In the genomic region with DNA sequence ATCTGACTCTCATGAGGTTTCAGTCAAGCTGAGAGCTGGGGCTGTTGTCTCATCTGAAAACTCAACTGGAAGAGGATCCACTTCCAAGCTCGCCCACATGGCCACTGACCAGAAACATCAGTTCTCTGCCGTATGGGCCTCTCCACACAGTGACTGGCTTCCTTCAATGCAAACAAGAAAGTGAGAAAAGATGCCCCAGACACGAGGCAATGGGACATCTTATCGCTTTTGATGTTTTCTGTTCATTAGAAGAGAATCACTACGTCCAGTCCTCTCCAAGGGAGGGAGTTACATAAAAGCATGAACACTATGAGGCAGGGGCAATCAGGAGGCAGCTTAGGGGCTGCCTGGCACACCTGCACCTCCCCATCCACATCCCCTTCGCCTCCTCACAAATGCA, we compare ENCODE assay signal across 36 cellular contexts.
"Had no signal": no experiment of that assay in that cellular context is flagged by ENCODE, and none has a peak within 500 bp of the region (broad histone marks: within the 10 kb centered on the region; RNA-seq: fewer than 3 reads in every experiment).

No MANE protein-coding gene starts in this region.

- H3K4me3 Mint-ChIP-seq: activated B cell treated with CpG ODN at 0.5 μM for 24 hours; activated CD4-positive, alpha-beta memory T cell treated with anti-CD3 and anti-CD28 coated beads for 36 hours; activated CD4-positive, alpha-beta T cell treated with anti-CD3 and anti-CD28 coated beads, Interleukin-2, amount 10 ng/mL, durations not matched to agents 24 days and 14 days; activated CD8-positive, alpha-beta T cell treated with anti-CD3 and anti-CD28 coated beads for 36 hours; activated naive CD4-positive, alpha-beta T cell treated with anti-CD3 and anti-CD28 coated beads for 36 hours; activated naive CD8-positive, alpha-beta T cell treated with anti-CD3 and anti-CD28 coated beads for 36 hours; activated T-cell treated with anti-CD3 and anti-CD28 coated beads, Interleukin-2, amount 50 U/mL, for 4 hours; activated T-cell treated with anti-CD3 and anti-CD28 coated beads, Interleukin-2, amount 50 U/mL, for 72 hours; activated T-helper 1 cell treated with anti-CD3 and anti-CD28 coated beads, Interleukin-12 subunit alpha, Interleukin-12 subunit beta, Interleukin-2, Interleukin-4 antibody, amounts not matched to agents 30 ng/mL and 10 ng/mL and 1 ng/mL, durations not matched to agents 14 hours and 24 hours and 36 hours; activated T-helper 17 cell treated with anti-CD3 and anti-CD28 coated beads, Interleukin-2, amount 50 U/mL, for 72 hours; central memory CD8-positive, alpha-beta T cell; T-helper 1 cell treated with Interleukin-12 subunit alpha and Interleukin-12 subunit beta and Interleukin-4 antibody, amounts not matched to agents 30 μg/mL and 1 μg/mL, for 36 hours; T-helper 2 cell treated with Interferon-gamma antibody and Interleukin-4, amounts not matched to agents 5 μg/mL and 100 μg/mL, for 36 hours had no signal

- H3K9me3 Mint-ChIP-seq: activated B cell treated with CpG ODN at 0.5 μM for 24 hours; activated CD4-positive, alpha-beta memory T cell treated with anti-CD3 and anti-CD28 coated beads for 36 hours; activated CD4-positive, alpha-beta T cell treated with anti-CD3 and anti-CD28 coated beads, Interleukin-2, amount 10 ng/mL, durations not matched to agents 24 days and 14 days; activated CD8-positive, alpha-beta T cell treated with anti-CD3 and anti-CD28 coated beads for 36 hours; activated naive CD4-positive, alpha-beta T cell treated with anti-CD3 and anti-CD28 coated beads for 36 hours; activated naive CD4-positive, alpha-beta T cell treated with anti-CD3 and anti-CD28 coated beads, Interleukin-2, amount 50 U/mL, for 72 hours; activated naive CD8-positive, alpha-beta T cell treated with anti-CD3 and anti-CD28 coated beads for 36 hours; activated T-cell treated with anti-CD3 and anti-CD28 coated beads, Interleukin-2, amount 50 U/mL, for 4 hours; activated T-cell treated with anti-CD3 and anti-CD28 coated beads, Interleukin-2, amount 50 U/mL, for 72 hours; activated T-helper 1 cell treated with anti-CD3 and anti-CD28 coated beads, Interleukin-12 subunit alpha, Interleukin-12 subunit beta, Interleukin-2, Interleukin-4 antibody, amounts not matched to agents 30 ng/mL and 10 ng/mL and 1 ng/mL, durations not matched to agents 14 hours and 24 hours and 36 hours; activated T-helper 17 cell treated with anti-CD3 and anti-CD28 coated beads, Interleukin-2, amount 50 U/mL, for 72 hours; central memory CD8-positive, alpha-beta T cell; T-helper 1 cell treated with Interleukin-12 subunit alpha and Interleukin-12 subunit beta and Interleukin-4 antibody, amounts not matched to agents 30 μg/mL and 1 μg/mL, for 36 hours; T-helper 2 cell treated with Interferon-gamma antibody and Interleukin-4, amounts not matched to agents 5 μg/mL and 100 μg/mL, for 36 hours had no signal

- H3K9me3 ChIP-seq: adrenal gland, body of pancreas, breast epithelium had no signal

- ATAC-seq: activated CD8-positive, alpha-beta T cell treated with anti-CD3 and anti-CD28 coated beads for 36 hours; activated naive CD4-positive, alpha-beta T cell treated with anti-CD3 and anti-CD28 coated beads, Interleukin-2, amount 50 U/mL, for 72 hours; activated T-cell treated with anti-CD3 and anti-CD28 coated beads, Interleukin-2, amount 50 U/mL, for 4 hours; activated T-cell treated with anti-CD3 and anti-CD28 coated beads, Interleukin-2, amount 50 U/mL, for 72 hours; activated T-helper 17 cell treated with anti-CD3 and anti-CD28 coated beads, Interleukin-2, amount 50 U/mL, for 72 hours; body of pancreas had no signal

- H3K27me3 ChIP-seq: adrenal gland, body of pancreas, brain microvascular endothelial cell, breast epithelium had no signal

- H3K4me1 Mint-ChIP-seq: activated T-helper 17 cell treated with anti-CD3 and anti-CD28 coated beads, Interleukin-2, amount 50 U/mL, for 72 hours had no signal

- H3K36me3 ChIP-seq: adrenal gland, brain microvascular endothelial cell, breast epithelium had no signal

- H3K4me3 ChIP-seq: adrenal gland, body of pancreas, breast epithelium had no signal

- H3K27ac ChIP-seq: adrenal gland, body of pancreas, brain microvascular endothelial cell, breast epithelium had no signal

- H3K36me3 Mint-ChIP-seq: activated CD4-positive, alpha-beta memory T cell treated with anti-CD3 and anti-CD28 coated beads for 36 hours; activated naive CD4-positive, alpha-beta T cell treated with anti-CD3 and anti-CD28 coated beads, Interleukin-2, amount 50 U/mL, for 72 hours had no signal

- H3K27ac Mint-ChIP-seq: activated B cell treated with CpG ODN at 0.5 μM for 24 hours; activated CD4-positive, alpha-beta memory T cell treated with anti-CD3 and anti-CD28 coated beads for 36 hours; activated CD4-positive, alpha-beta T cell treated with anti-CD3 and anti-CD28 coated beads, Interleukin-2, amount 10 ng/mL, durations not matched to agents 24 days and 14 days; activated CD8-positive, alpha-beta T cell treated with anti-CD3 and anti-CD28 coated beads for 36 hours; activated naive CD4-positive, alpha-beta T cell treated with anti-CD3 and anti-CD28 coated beads for 36 hours; activated naive CD8-positive, alpha-beta T cell treated with anti-CD3 and anti-CD28 coated beads for 36 hours; activated T-cell treated with anti-CD3 and anti-CD28 coated beads, Interleukin-2, amount 50 U/mL, for 72 hours; activated T-helper 1 cell treated with anti-CD3 and anti-CD28 coated beads, Interleukin-12 subunit alpha, Interleukin-12 subunit beta, Interleukin-2, Interleukin-4 antibody, amounts not matched to agents 30 ng/mL and 10 ng/mL and 1 ng/mL, durations not matched to agents 14 hours and 24 hours and 36 hours; activated T-helper 17 cell treated with anti-CD3 and anti-CD28 coated beads, Interleukin-2, amount 50 U/mL, for 72 hours; T-helper 1 cell treated with Interleukin-12 subunit alpha and Interleukin-12 subunit beta and Interleukin-4 antibody, amounts not matched to agents 30 μg/mL and 1 μg/mL, for 36 hours; T-helper 2 cell treated with Interferon-gamma antibody and Interleukin-4, amounts not matched to agents 5 μg/mL and 100 μg/mL, for 36 hours had no signal

- H3K27me3 Mint-ChIP-seq: activated B cell treated with CpG ODN at 0.5 μM for 24 hours; activated CD4-positive, alpha-beta memory T cell treated with anti-CD3 and anti-CD28 coated beads for 36 hours; activated CD8-positive, alpha-beta T cell treated with anti-CD3 and anti-CD28 coated beads for 36 hours; activated naive CD8-positive, alpha-beta T cell treated with anti-CD3 and anti-CD28 coated beads for 36 hours; activated T-helper 17 cell treated with anti-CD3 and anti-CD28 coated beads, Interleukin-2, amount 50 U/mL, for 72 hours; central memory CD8-positive, alpha-beta T cell had no signal

- DNase-seq: activated B cell treated with CpG ODN at 0.5 μM for 24 hours; activated CD4-positive, alpha-beta memory T cell treated with anti-CD3 and anti-CD28 coated beads for 36 hours; activated CD4-positive, alpha-beta T cell treated with anti-CD3 and anti-CD28 coated beads for 4 hours; activated CD4-positive, alpha-beta T cell treated with anti-CD3 and anti-CD28 coated beads, Interleukin-2, amount 10 ng/mL, durations not matched to agents 24 days and 14 days; activated CD4-positive, alpha-beta T cell treated with anti-CD3 and anti-CD28 coated beads, Interleukin-2, amount 50 U/mL, for 1 hour; activated CD4-positive, alpha-beta T cell treated with anti-CD3 and anti-CD28 coated beads, Interleukin-2, amount 50 U/mL, for 4 hours; activated CD4-positive, CD25-positive, alpha-beta regulatory T cell treated with anti-CD3 and anti-CD28 coated beads, Interleukin-2, amount 50 U/mL, for 72 hours; activated CD8-positive, alpha-beta memory T cell treated with anti-CD3 and anti-CD28 coated beads, Interleukin-2, amount 50 U/mL, for 4 hours; activated CD8-positive, alpha-beta T cell treated with anti-CD3 and anti-CD28 coated beads for 36 hours; activated effector memory CD4-positive, alpha-beta T cell treated with anti-CD3 and anti-CD28 coated beads, Interleukin-2, amount 50 U/mL, for 16 hours; activated gamma-delta T cell treated with Interleukin-2 at 50 U/mL for 16 hours; activated naive CD4-positive, alpha-beta T cell; activated naive CD4-positive, alpha-beta T cell treated with anti-CD3 and anti-CD28 coated beads for 36 hours; activated naive CD4-positive, alpha-beta T cell treated with anti-CD3 and anti-CD28 coated beads, Interleukin-2, amount 50 U/mL, for 16 hours; activated naive CD8-positive, alpha-beta T cell treated with anti-CD3 and anti-CD28 coated beads for 36 hours; activated T-cell treated with anti-CD3 and anti-CD28 coated beads for 4 hours; activated T-cell treated with anti-CD3 and anti-CD28 coated beads, Interleukin-2, amount 50 U/mL, for 1 hour; activated T-cell treated with anti-CD3 and anti-CD28 coated beads, Interleukin-2, amount 50 U/mL, for 4 hours; activated T-cell treated with anti-CD3 and anti-CD28 coated beads, Interleukin-2, amount 50 U/mL, for 72 hours; amniotic stem cell; aorta; body of pancreas; brain microvascular endothelial cell; caudate nucleus; SW 1271; T-helper 1 cell; T-helper 2 cell; T-helper 9 cell had no signal
